10 cellular contexts compared by ENCODE assay signal in genomic region chr9:124399323-124399962, GRCh38. TPM values are rescaled to one million over a fixed set of nuclear protein-coding genes. Genes with fewer than 3 reads are reported as not detected.
A peak's percentile ranks its signal among the peaks of the same experiment; 100 is the strongest.
DNase-seq lines count a peak whose midpoint lies in the region; ATAC-seq and TF ChIP-seq lines count a peak whose summit lies in the region.
"Had no signal": no experiment of that assay in that cellular context is flagged by ENCODE, and none has a peak within 500 bp of the region (broad histone marks: within the 10 kb centered on the region; RNA-seq: fewer than 3 reads in every experiment).

No MANE protein-coding gene starts in this region.

- H3K27ac Mint-ChIP-seq in memory B cell = peak overlapping the region; percentile 25
- no peak overlapping the region for H3K27ac Mint-ChIP-seq in CD4-positive, alpha-beta memory T cell

- peaks cover 0 to 34% (median 0%) of the 10 kb centered on the region in 3 donors for H3K36me3 ChIP-seq in tibial nerve
- peaks cover 29% of the 10 kb centered on the region for H3K36me3 ChIP-seq in CD4-positive, alpha-beta memory T cell (ENCODE audit: insufficient read depth, low read length)

- H3K36me3 Mint-ChIP-seq in memory B cell = peaks cover 20% of the 10 kb centered on the region
- peaks cover 39 to 72% of the 10 kb centered on the region in 2 donors for H3K36me3 Mint-ChIP-seq in CD4-positive, alpha-beta memory T cell

- CTCF ChIA-PET in CD4-positive, alpha-beta memory T cell (lab: Charles Lee; ENCODE audit: partially characterized antibody) = interaction anchor here (1.3 to 2.0 kb wide), 3 partner anchors 11 to 1901 kb away, joined by 3 to 5 read pairs (median 4); partner anchors contain the start of gene PSMB7

- 52 to 57% methylated on average over 11 to 12 of the region's 12 CpGs for WGBS in tibial nerve, 2 donors

- no peak for ATAC-seq in memory B cell (ENCODE audit: low read depth)
- ATAC-seq in GM21737 (IDR thresholded peaks at IDR 0.05; ENCODE audit: unreplicated experiment) = no peak
- ATAC-seq in HG03108 (IDR thresholded peaks at IDR 0.05; ENCODE audit: unreplicated experiment) = no peak
- no peak for ATAC-seq in HG03571 (IDR thresholded peaks at IDR 0.05; ENCODE audit: unreplicated experiment)

- intact Hi-C loops in CD4-positive, alpha-beta memory T cell (cut with micrococcal nuclease) = no loop called here

- no peaks in the 10 kb centered on the region for H3K9me3 ChIP-seq in tibial nerve
- H3K9me3 ChIP-seq in CD4-positive, alpha-beta memory T cell (ENCODE audit: control insufficient read depth in 1 of 2, low read length in 2 of 2) = no peaks in the 10 kb centered on the region
- H3K9me3 ChIP-seq: pancreas had no signal

- no peaks in the 10 kb centered on the region for H3K9me3 Mint-ChIP-seq in memory B cell
- H3K9me3 Mint-ChIP-seq in CD4-positive, alpha-beta memory T cell = no peaks in the 10 kb centered on the region

- DNase-seq in LHCN-M2 (ENCODE audit: low read depth) (peak; percentile 85), ecto neural progenitor cell (ENCODE audit: low spot score) (peak; percentile 78), memory B cell (ENCODE audit: low spot score in 2 of 2) (no peak), tibial nerve (ENCODE audit: low spot score in 2 of 2) (no peak)
- DNase-seq in CD4-positive, alpha-beta memory T cell = no peak
- DNase-seq: NCI-H510A treated with DMSO at 0.1 percent for 48 hours, pancreas had no signal

- POLR2A ChIA-PET in CD4-positive, alpha-beta memory T cell (lab: Charles Lee; ENCODE audit: partially characterized antibody) = interaction anchor here (1.4 kb wide), 1 partner anchor 15 kb away, joined by 3 read pairs; no protein-coding TSS in a partner anchor

- no peak for TF ChIP-seq CTCF in tibial nerve (IDR thresholded peaks at IDR 0.05)

- peak overlapping the region in 3 of 4 donors; percentile 36 to 46 (median 46) for H3K27ac ChIP-seq in tibial nerve
- H3K27ac ChIP-seq in CD4-positive, alpha-beta memory T cell (ENCODE audit: low read depth, low read length) = no peak overlapping the region
- H3K27ac ChIP-seq: pancreas had no signal

- no peaks in the 10 kb centered on the region for H3K27me3 ChIP-seq in tibial nerve
- no peaks in the 10 kb centered on the region for H3K27me3 ChIP-seq in CD4-positive, alpha-beta memory T cell (ENCODE audit: insufficient read depth, low read length)
- H3K27me3 ChIP-seq: pancreas had no signal

- H3K4me3 ChIP-seq in tibial nerve = no peak overlapping the region
- H3K4me3 ChIP-seq in CD4-positive, alpha-beta memory T cell (ENCODE audit: low read length in 2 of 2) = no peak overlapping the region
- H3K4me3 ChIP-seq: pancreas had no signal

- TF ChIP-seq POLR2A in tibial nerve (IDR thresholded peaks at IDR 0.05) = no peak

- H3K4me1 ChIP-seq in tibial nerve = peaks cover 0 to 43% (median 19%) of the 10 kb centered on the region in 4 donors
- H3K4me1 ChIP-seq in CD4-positive, alpha-beta memory T cell (ENCODE audit: insufficient read depth, low read length) = no peaks in the 10 kb centered on the region
- H3K4me1 ChIP-seq: pancreas had no signal

- no peak overlapping the region for H3K4me3 Mint-ChIP-seq in memory B cell
- H3K4me3 Mint-ChIP-seq in CD4-positive, alpha-beta memory T cell = no peak overlapping the region

- H3K4me1 Mint-ChIP-seq in memory B cell = peaks cover 10% of the 10 kb centered on the region
- H3K4me1 Mint-ChIP-seq in CD4-positive, alpha-beta memory T cell = peaks cover 27 to 45% (median 37%) of the 10 kb centered on the region in 4 donors

- H3K27me3 Mint-ChIP-seq in memory B cell = no peaks in the 10 kb centered on the region
- no peaks in the 10 kb centered on the region for H3K27me3 Mint-ChIP-seq in CD4-positive, alpha-beta memory T cell

- no peak for TF ChIP-seq EP300 in tibial nerve (IDR thresholded peaks at IDR 0.05)

RNA-seq across cellular contexts. Expression of gene PSMB7, which starts 15.8 kb away (rescaled TPM):
- total RNA-seq in LHCN-M2 (2014; rRNA removed) (240 and 317 TPM in 2 replicates), tibial nerve (100 to 1,000 TPM in 2 of 4 donors, 10 to 100 TPM in 2; 74.7 to 181 (median 100) TPM)
- polyA plus RNA-seq in LHCN-M2 (2012) = 361 TPM
- total RNA-seq in CD4-positive, alpha-beta memory T cell = 10 to 100 TPM; 56.9 to 58.6 TPM
- polyA plus RNA-seq in CD4-positive, alpha-beta memory T cell = 100 to 1,000 TPM; 168 to 226 TPM

RNA-seq across cellular contexts. Expression of gene ADGRD2, which starts 50.8 kb away (rescaled TPM):
- total RNA-seq in LHCN-M2 (2014; rRNA removed) (not detected in 2 replicates), tibial nerve (not detected)
- polyA plus RNA-seq in LHCN-M2 (2012) = not detected
- not detected for total RNA-seq in CD4-positive, alpha-beta memory T cell
- polyA plus RNA-seq in CD4-positive, alpha-beta memory T cell = not detected
- total RNA-seq: pancreas had no signal

Comparison
In these comparisons a context has a peak if more than half of its experiments do, and no peak if none do; other contexts are left out.
1. DNase-seq: peak in LHCN-M2 (single experiment) and ecto neural progenitor cell (single experiment); none in memory B cell (0 of 2), tibial nerve (0 of 2) and CD4-positive, alpha-beta memory T cell (0 of 5).